Comparison of ENCODE assay signal across 9 cellular contexts in the genomic region with DNA sequence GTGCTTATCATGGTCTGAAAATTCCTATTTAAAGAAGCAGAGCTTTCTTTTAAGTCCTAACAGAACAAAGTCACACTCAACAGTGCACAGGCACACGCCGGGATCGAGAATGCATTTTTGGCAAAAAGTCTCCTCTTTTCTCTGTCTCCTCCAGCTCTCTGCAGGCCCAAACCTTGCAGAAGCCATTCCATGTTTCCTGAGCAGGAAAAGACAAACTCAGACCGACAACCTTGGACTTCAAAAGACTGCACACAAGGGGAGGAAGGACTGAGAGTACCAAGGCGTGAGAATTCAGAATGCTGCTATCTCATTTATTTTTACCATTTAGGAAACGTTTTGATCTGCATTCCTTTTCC.
DNase-seq lines count a peak whose midpoint lies in the region; FAIRE-seq and TF ChIP-seq lines count a peak whose summit lies in the region.
"Had no signal": no experiment of that assay in that cellular context is flagged by ENCODE, and none has a peak within 500 bp of the region (broad histone marks: within the 10 kb centered on the region; RNA-seq: fewer than 3 reads in every experiment).

No MANE protein-coding gene starts in this region.

- no peaks in the 10 kb centered on the region for H3K36me3 ChIP-seq in kidney (ENCODE audit: control insufficient read depth in 1 of 2, insufficient read depth in 2 of 2, low read length in 2 of 2)

- intact Hi-C loops in kidney (cut with DNase I), result loop anchor here (10.0 kb wide), 1 partner anchor 47 kb away; no protein-coding TSS in a partner anchor
- intact Hi-C loops in posterior vena cava (cut with DNase I), result loop anchor here (10.0 kb wide), 4 partner anchors 47 to 553 kb away; a partner anchor contains a TSS

- H3K9ac ChIP-seq in kidney (ENCODE audit: low read length in 2 of 2), result peak overlapping the region; percentile 38 to 93

- no peaks in the 10 kb centered on the region for H3K9me3 ChIP-seq in kidney (ENCODE audit: control insufficient read depth in 1 of 2, low read length in 2 of 2)

- no peak for DNase-seq in T-helper 1 cell
- DNase-seq in activated naive CD8-positive, alpha-beta T cell treated with anti-CD3 and anti-CD28 coated beads for 36 hours, result no peak
- DNase-seq in kidney, result no peak
- no peak for DNase-seq in HCEC 1CT
- no peak for DNase-seq in epidermal melanocyte (ENCODE audit: insufficient read length, low spot score)
- DNase-seq in posterior vena cava (ENCODE audit: low spot score), result no peak

- TF ChIP-seq CTCF in kidney (IDR thresholded peaks at IDR 0.05; ENCODE audit: borderline replicate concordance, extremely low read depth, insufficient read depth), result no peak

- H3K9me3 Mint-ChIP-seq in T-helper 1 cell treated with Interleukin-12 subunit alpha and Interleukin-12 subunit beta and Interleukin-4 antibody, amounts not matched to agents 30 μg/mL and 1 μg/mL, for 36 hours, result no peaks in the 10 kb centered on the region
- H3K9me3 Mint-ChIP-seq in activated naive CD8-positive, alpha-beta T cell treated with anti-CD3 and anti-CD28 coated beads for 36 hours, result no peaks in the 10 kb centered on the region

- H3K36me3 Mint-ChIP-seq in T-helper 1 cell treated with Interleukin-12 subunit alpha and Interleukin-12 subunit beta and Interleukin-4 antibody, amounts not matched to agents 30 μg/mL and 1 μg/mL, for 36 hours (ENCODE audit: low read depth), result peaks cover 2% of the 10 kb centered on the region
- H3K36me3 Mint-ChIP-seq in activated naive CD8-positive, alpha-beta T cell treated with anti-CD3 and anti-CD28 coated beads for 36 hours, result peaks cover 3% of the 10 kb centered on the region

- H3K4me1 Mint-ChIP-seq in T-helper 1 cell treated with Interleukin-12 subunit alpha and Interleukin-12 subunit beta and Interleukin-4 antibody, amounts not matched to agents 30 μg/mL and 1 μg/mL, for 36 hours (ENCODE audit: low read depth), result peaks cover 65% of the 10 kb centered on the region
- peaks cover 52% of the 10 kb centered on the region for H3K4me1 Mint-ChIP-seq in activated naive CD8-positive, alpha-beta T cell treated with anti-CD3 and anti-CD28 coated beads for 36 hours

- FAIRE-seq in kidney (lab: Jason Lieb, UNC), result no peak
- FAIRE-seq: TTC549 had no signal

- H3K4me3 Mint-ChIP-seq in T-helper 1 cell treated with Interleukin-12 subunit alpha and Interleukin-12 subunit beta and Interleukin-4 antibody, amounts not matched to agents 30 μg/mL and 1 μg/mL, for 36 hours, result peak overlapping the region; percentile 85
- H3K4me3 Mint-ChIP-seq in activated naive CD8-positive, alpha-beta T cell treated with anti-CD3 and anti-CD28 coated beads for 36 hours, result peak overlapping the region; percentile 70

- H3K4me3 ChIP-seq in kidney (ENCODE audit: low read length in 2 of 2), result peak overlapping the region; percentile 65 to 69

- H3K27me3 Mint-ChIP-seq in T-helper 1 cell treated with Interleukin-12 subunit alpha and Interleukin-12 subunit beta and Interleukin-4 antibody, amounts not matched to agents 30 μg/mL and 1 μg/mL, for 36 hours (ENCODE audit: low read depth), result no peaks in the 10 kb centered on the region
- H3K27me3 Mint-ChIP-seq in activated naive CD8-positive, alpha-beta T cell treated with anti-CD3 and anti-CD28 coated beads for 36 hours, result peaks cover 5% of the 10 kb centered on the region

- H3K27ac ChIP-seq in kidney (ENCODE audit: low read depth in 2 of 2, low read length in 2 of 2), result peak overlapping the region; percentile 100
- peak overlapping the region; percentile 98 for H3K27ac ChIP-seq in temporal lobe (ENCODE audit: low read depth, low read length)

- peaks cover 19 to 20% of the 10 kb centered on the region in 2 donors for H3K4me1 ChIP-seq in kidney (ENCODE audit: control insufficient read depth in 1 of 2, insufficient read depth in 1 of 2, low read depth in 1 of 2, low read length in 2 of 2)

- H3K27ac Mint-ChIP-seq in T-helper 1 cell treated with Interleukin-12 subunit alpha and Interleukin-12 subunit beta and Interleukin-4 antibody, amounts not matched to agents 30 μg/mL and 1 μg/mL, for 36 hours, result peak overlapping the region; percentile 94
- H3K27ac Mint-ChIP-seq in activated naive CD8-positive, alpha-beta T cell treated with anti-CD3 and anti-CD28 coated beads for 36 hours, result peak overlapping the region; percentile 93
